ENCODE assay signal across 10 cellular contexts in genomic region chr17:27552467-27552779, GRCh38.
DNase-seq lines count a peak whose midpoint lies in the region; ATAC-seq, FAIRE-seq and TF ChIP-seq lines count a peak whose summit lies in the region.
"Had no signal": no experiment of that assay in that cellular context is flagged by ENCODE, and none has a peak within 500 bp of the region (broad histone marks: within the 10 kb centered on the region; RNA-seq: fewer than 3 reads in every experiment).

No MANE protein-coding gene starts in this region.

- no peak overlapping the region for H3K9ac ChIP-seq in HepG2 (ENCODE audit: insufficient read depth, low read depth, low read length)

- TF ChIP-seq RAD21 in HepG2 (CRISPR knock-in tag; IDR thresholded peaks at IDR 0.05) = no peak

- peaks cover 1% of the 10 kb centered on the region for H3K79me2 ChIP-seq in HepG2 (ENCODE audit: insufficient read depth, low read length)

- H3K4me3 ChIP-seq in BE2C (ENCODE audit: low read depth, low read length) (no peak overlapping the region), HepG2 (replicated peaks in 1 of 3; ENCODE audit: insufficient read depth in 1 of 3, low read depth in 2 of 3, low read length in 3 of 3) (no peak overlapping the region), ascending aorta (no peak overlapping the region), tibial artery (no peak overlapping the region)

- DNase-seq in BE2C (peak; percentile 25), HT-29 (ENCODE audit: low spot score) (peak; percentile 68), astrocyte of the hippocampus (ENCODE audit: low read depth, low spot score) (peak; percentile 70), HepG2 (ENCODE audit: low spot score) (peak; percentile 45), ascending aorta (ENCODE audit: low spot score in 2 of 2) (no peak), tibial artery (no peak), substantia nigra (lab: John Stamatoyannopoulos, UW) (no peak), germinal center (ENCODE audit: low spot score) (no peak)
- DNase-seq: stimulated activated CD4-positive, alpha-beta T cell treated with anti-CD3 and anti-CD28 coated beads, Interleukin-2, amount 100 ng/mL, for 24 hours had no signal

- intact Hi-C loops in HepG2 (cut with micrococcal nuclease; ENCODE audit: unreplicated experiment) = no loop called here
- intact Hi-C loops in ascending aorta (cut with DNase I) = no loop called here
- intact Hi-C loops in tibial artery (cut with DNase I; ENCODE audit: low total_unique reads) = no loop called here

- TF ChIP-seq EP300 in HepG2 (IDR thresholded peaks at IDR 0.05; ENCODE audit: low read depth in 2 of 2, low read length in 2 of 2) (no peak), HepG2 (CRISPR knock-in tag; IDR thresholded peaks at IDR 0.05; ENCODE audit: borderline replicate concordance) (no peak)

- H3K36me3 ChIP-seq in BE2C (no peaks in the 10 kb centered on the region), HepG2 (replicated peaks in 1 of 2; ENCODE audit: control insufficient read depth in 1 of 2, insufficient read depth in 2 of 2, low read length in 2 of 2) (peaks cover 0 to 9% of the 10 kb centered on the region in 2 experiments; a peak in 3 of 5 replicates), ascending aorta (no peaks in the 10 kb centered on the region), tibial artery (no peaks in the 10 kb centered on the region)

- TF ChIP-seq POLR2A in HepG2 (IDR thresholded peaks at IDR 0.05; ENCODE audit: insufficient read depth in 1 of 2, low read depth in 2 of 2, low read length in 2 of 2) = no peak

- H3K27me3 ChIP-seq in BE2C (no peaks in the 10 kb centered on the region), HepG2 (ENCODE audit: control insufficient read depth in 1 of 2, insufficient read depth in 2 of 2, low read length in 2 of 2) (no peaks in the 10 kb centered on the region), ascending aorta (no peaks in the 10 kb centered on the region), tibial artery (no peaks in the 10 kb centered on the region)

- POLR2A ChIA-PET in HepG2 (lab: Yijun Ruan, JAX) = interaction anchor here (1.2 to 3.0 kb wide), 6 partner anchors 12 to 92 kb away, joined by 4 to 27 read pairs (median 6); no protein-coding TSS in a partner anchor

- WGBS in HepG2 (ENCODE audit: low lambda C conversion rate) = 60% methylated on average over 1 of the region's 1 CpG

- CTCF ChIA-PET in HepG2 (lab: Yijun Ruan, JAX; ENCODE audit: low intra/inter-chr PET ratio, low total read pairs) = no interaction called here

- peak overlapping the region; percentile 41 for H3K27ac ChIP-seq in HepG2 (ENCODE audit: extremely low read length, insufficient read depth, low read length)
- H3K27ac ChIP-seq in ascending aorta = no peak overlapping the region
- no peak overlapping the region for H3K27ac ChIP-seq in tibial artery
- no peak overlapping the region for H3K27ac ChIP-seq in substantia nigra (ENCODE audit: low read depth, low read length, poor library complexity, severe bottlenecking)

- H4K20me1 ChIP-seq in HepG2 (ENCODE audit: insufficient read depth, low read length) = no peaks in the 10 kb centered on the region

- FAIRE-seq in HepG2 (lab: Jason Lieb, UNC) = no peak
- FAIRE-seq: H1 had no signal

- H3K4me1 ChIP-seq in BE2C = no peaks in the 10 kb centered on the region
- H3K4me1 ChIP-seq in HepG2 (ENCODE audit: insufficient read depth, low read length) = peaks cover 60% of the 10 kb centered on the region
- H3K4me1 ChIP-seq in ascending aorta = peaks cover 0 to 10% of the 10 kb centered on the region in 2 donors
- peaks cover 0 to 47% (median 22%) of the 10 kb centered on the region in 4 donors for H3K4me1 ChIP-seq in tibial artery

- H2AFZ ChIP-seq in HepG2 (ENCODE audit: low read length) = no peak overlapping the region

- H3K9me3 ChIP-seq in BE2C (no peaks in the 10 kb centered on the region), HepG2 (ENCODE audit: low read length) (no peaks in the 10 kb centered on the region), ascending aorta (no peaks in the 10 kb centered on the region), tibial artery (no peaks in the 10 kb centered on the region)

- peak; percentile 66 for ATAC-seq in HepG2

- H3K4me2 ChIP-seq in HepG2 (ENCODE audit: low read depth, low read length) = no peak overlapping the region

- in situ Hi-C loops in HepG2 (cut with HindIII; ENCODE audit: extremely low pct_ligation_motif_present, low pct_unique_long_range_greater_than_20kb) = no loop called here

- TF ChIP-seq CTCF in BE2C (IDR thresholded peaks at IDR 0.05; ENCODE audit: low read depth, low read length) = no peak
- no peak for TF ChIP-seq CTCF in HepG2 (CRISPR knock-in tag; IDR thresholded peaks at IDR 0.05)
- no peak for TF ChIP-seq CTCF in ascending aorta (IDR thresholded peaks at IDR 0.05)
- no peak for TF ChIP-seq CTCF in tibial artery (IDR thresholded peaks at IDR 0.05)

- no TSS peak for BruUV-seq in HepG2 (replicated peaks; lab: Mats Ljungman, UMichigan)

TF ChIP-seq in HepG2, 621 proteins besides CTCF, POLR2A, EP300 and RAD21:
- TF ChIP-seq FOSL2 (CRISPR knock-in tag; IDR thresholded peaks at IDR 0.05) (peak; percentile 88), PHF8 (CRISPR knock-in tag; IDR thresholded peaks at IDR 0.05) (no peak)

Comparison
In these comparisons a context has a peak if more than half of its experiments do, and no peak if none do; other contexts are left out.
1. DNase-seq: peak in BE2C (single experiment), HT-29 (single experiment), astrocyte of the hippocampus (single experiment) and HepG2 (single experiment); none in ascending aorta (0 of 2), tibial artery (0 of 2), substantia nigra (0 of 49) and germinal center (single experiment).